9 cellular contexts compared by ENCODE assay signal in genomic region chr17:8057691-8058114, GRCh38. TPM values are rescaled to one million over a fixed set of nuclear protein-coding genes. Genes with fewer than 3 reads are reported as not detected.
DNase-seq lines count a peak whose midpoint lies in the region; ATAC-seq and TF ChIP-seq lines count a peak whose summit lies in the region.
"Had no signal": no experiment of that assay in that cellular context is flagged by ENCODE, and none has a peak within 500 bp of the region (broad histone marks: within the 10 kb centered on the region; RNA-seq: fewer than 3 reads in every experiment).

No MANE protein-coding gene starts in this region.

- TF ChIP-seq CTCF in HEK293 (tag by site-specific recombination; IDR thresholded peaks at IDR 0.05) (peak; percentile 73), WI38 (IDR thresholded peaks at IDR 0.05; ENCODE audit: low read depth, low read length) (peak; percentile 61), liver (IDR thresholded peaks at IDR 0.05; ENCODE audit: low read depth, low read length, missing input control) (peak; percentile 87)

- H3K36me3 Mint-ChIP-seq in CD4-positive, alpha-beta memory T cell = no peaks in the 10 kb centered on the region

- H3K9me3 Mint-ChIP-seq in CD4-positive, alpha-beta memory T cell = peaks cover 0 to 3% (median 0%) of the 10 kb centered on the region in 8 donors

- TF ChIP-seq RAD21 in liver (IDR thresholded peaks at IDR 0.05) = peak; percentile 93 to 96

- H3K4me3 Mint-ChIP-seq in CD4-positive, alpha-beta memory T cell = no peak overlapping the region

- H3K9me3 ChIP-seq in CD4-positive, alpha-beta memory T cell (ENCODE audit: control insufficient read depth in 1 of 2, low read length in 2 of 2) = no peaks in the 10 kb centered on the region
- no peaks in the 10 kb centered on the region for H3K9me3 ChIP-seq in HEK293 (ENCODE audit: control insufficient read depth, insufficient read depth, low read depth, low read length)
- H3K9me3 ChIP-seq in liver (ENCODE audit: control insufficient read depth in 4 of 4, low read length in 3 of 4) = no peaks in the 10 kb centered on the region
- H3K9me3 ChIP-seq: SJSA1 had no signal

- H3K4me3 ChIP-seq in CD4-positive, alpha-beta memory T cell (ENCODE audit: low read length in 2 of 2) = no peak overlapping the region
- H3K4me3 ChIP-seq in HEK293 (ENCODE audit: low read depth, low read length) (no peak overlapping the region), WI38 (ENCODE audit: low read depth, low read length) (no peak overlapping the region), liver (ENCODE audit: low read depth in 1 of 3, low read length in 3 of 3) (no peak overlapping the region)
- H3K4me3 ChIP-seq: SJSA1 had no signal

- no peak for ATAC-seq in GM21381 (IDR thresholded peaks at IDR 0.05; ENCODE audit: unreplicated experiment)

- DNase-seq in CD4-positive, alpha-beta memory T cell = peak; percentile 63 to 74 (median 69)
- peak; percentile 58 for DNase-seq in NCI-H345 (lab: John Stamatoyannopoulos, UW)
- DNase-seq in effector CD4-positive, alpha-beta T cell = peak; percentile 34
- peak; percentile 12 to 73 (median 32) for DNase-seq in stimulated activated naive CD4-positive, alpha-beta T cell (lab: John Stamatoyannopoulos, UW)

- H3K9ac ChIP-seq in liver (ENCODE audit: low read depth in 1 of 2, low read length in 2 of 2) = no peak overlapping the region

- H3K4me1 Mint-ChIP-seq in CD4-positive, alpha-beta memory T cell = peaks cover 1 to 16% (median 3%) of the 10 kb centered on the region in 4 donors

- CTCF ChIA-PET in CD4-positive, alpha-beta memory T cell (lab: Charles Lee; ENCODE audit: partially characterized antibody) = interaction anchor here (0.5 to 7.9 kb wide), 19 partner anchors 10 to 750 kb away, joined by 3 to 147 read pairs (median 4); partner anchors contain the start of genes ALOXE3 and TP53
- CTCF ChIA-PET in HEK293 (lab: Yijun Ruan, JAX) = interaction anchor here (0.5 to 7.9 kb wide), 77 partner anchors 8 to 1012 kb away, joined by 3 to 214 read pairs (median 5); partner anchors contain the start of genes ALOXE3, CNTROB, CYB5D1 and GUCY2D

- H3K27me3 ChIP-seq in CD4-positive, alpha-beta memory T cell (ENCODE audit: insufficient read depth, low read length) = peaks cover 27% of the 10 kb centered on the region
- peaks cover 0 to 18% (median 5%) of the 10 kb centered on the region in 4 donors for H3K27me3 ChIP-seq in liver (ENCODE audit: control insufficient read depth in 4 of 4, insufficient read depth in 4 of 4, low read length in 3 of 4)

- POLR2A ChIA-PET in CD4-positive, alpha-beta memory T cell (lab: Charles Lee; ENCODE audit: partially characterized antibody) = interaction anchor here (0.5 to 2.2 kb wide), 6 partner anchors 68 to 238 kb away, joined by 3 to 6 read pairs (median 4); partner anchors contain the start of gene SLC25A35
- POLR2A ChIA-PET in HEK293 (lab: Yijun Ruan, JAX) = interaction anchor here (0.6 to 1.5 kb wide), 4 partner anchors 68 to 311 kb away, joined by 3 to 4 read pairs (median 4); no protein-coding TSS in a partner anchor

- H3K27me3 Mint-ChIP-seq in CD4-positive, alpha-beta memory T cell = peaks cover 31 to 32% of the 10 kb centered on the region in 2 donors

- peaks cover 7% of the 10 kb centered on the region for H3K4me1 ChIP-seq in CD4-positive, alpha-beta memory T cell (ENCODE audit: insufficient read depth, low read length)
- peaks cover 5% of the 10 kb centered on the region; the same call in 1 of the 2 replicates for H3K4me1 ChIP-seq in HEK293 (ENCODE audit: control insufficient read depth, insufficient read depth, low read length)
- H3K4me1 ChIP-seq in liver (ENCODE audit: control insufficient read depth in 4 of 4, insufficient read depth in 4 of 4, low read length in 3 of 4) = peaks cover 0 to 24% (median 16%) of the 10 kb centered on the region in 4 donors
- H3K4me1 ChIP-seq: SJSA1 had no signal

- intact Hi-C loops in CD4-positive, alpha-beta memory T cell (cut with micrococcal nuclease) = loop anchor here (1.0 to 5.0 kb wide), 6 partner anchors 16 to 235 kb away; no protein-coding TSS in a partner anchor

- H3K36me3 ChIP-seq in CD4-positive, alpha-beta memory T cell (ENCODE audit: insufficient read depth, low read length) = no peaks in the 10 kb centered on the region
- H3K36me3 ChIP-seq in HEK293 (ENCODE audit: control insufficient read depth in 2 of 2, insufficient read depth in 1 of 2, low read length in 2 of 2) (no peaks in the 10 kb centered on the region), liver (ENCODE audit: control insufficient read depth in 4 of 4, insufficient read depth in 3 of 4, low read depth in 1 of 4, low read length in 3 of 4) (no peaks in the 10 kb centered on the region)
- H3K36me3 ChIP-seq: SJSA1 had no signal

- H3K27ac ChIP-seq in CD4-positive, alpha-beta memory T cell (ENCODE audit: low read depth, low read length) = no peak overlapping the region
- H3K27ac ChIP-seq in HEK293 (ENCODE audit: extremely low read depth, low read depth, low read length) = no peak overlapping the region
- H3K27ac ChIP-seq in liver (ENCODE audit: low read depth in 1 of 2, low read length in 2 of 2) = no peak overlapping the region
- H3K27ac ChIP-seq: SJSA1 had no signal

- 4% methylated on average over 14 of the region's 14 CpGs for WGBS in liver

- H3K27ac Mint-ChIP-seq in CD4-positive, alpha-beta memory T cell = no peak overlapping the region

TF ChIP-seq in HEK293, 187 proteins besides CTCF, POLR2A, EP300 and RAD21 (continues in another document):
- TF ChIP-seq ZNF214 (tag by site-specific recombination; IDR thresholded peaks at IDR 0.05; ENCODE audit: borderline replicate concordance) (no peak), ZNF837 (tag by site-specific recombination; IDR thresholded peaks at IDR 0.05) (no peak)

TF ChIP-seq in liver, 16 proteins besides CTCF, POLR2A, EP300 and RAD21:
- TF ChIP-seq HNF4A (conservative IDR thresholded peaks at IDR 0.05) (peak in 1 of 2 donors; percentile 5), JUND (IDR thresholded peaks at IDR 0.05) (no peak), FOXA1 (IDR thresholded peaks at IDR 0.05) (no peak), ZBTB33 (IDR thresholded peaks at IDR 0.05) (no peak), NR2F2 (IDR thresholded peaks at IDR 0.05) (no peak), FOXA2 (IDR thresholded peaks at IDR 0.05) (no peak), HNF4G (IDR thresholded peaks at IDR 0.05) (no peak), YY1 (IDR thresholded peaks at IDR 0.05) (no peak)
- TF ChIP-seq, protein P1, sequence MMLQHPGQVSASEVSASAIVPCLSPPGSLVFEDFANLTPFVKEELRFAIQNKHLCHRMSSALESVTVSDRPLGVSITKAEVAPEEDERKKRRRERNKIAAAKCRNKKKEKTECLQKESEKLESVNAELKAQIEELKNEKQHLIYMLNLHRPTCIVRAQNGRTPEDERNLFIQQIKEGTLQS (IDR thresholded peaks at IDR 0.05) = no peak
- TF ChIP-seq, protein P2, sequence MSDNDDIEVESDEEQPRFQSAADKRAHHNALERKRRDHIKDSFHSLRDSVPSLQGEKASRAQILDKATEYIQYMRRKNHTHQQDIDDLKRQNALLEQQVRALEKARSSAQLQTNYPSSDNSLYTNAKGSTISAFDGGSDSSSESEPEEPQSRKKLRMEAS (IDR thresholded peaks at IDR 0.05) = peak; percentile 44

RNA-seq across cellular contexts. Expression of gene ALOX15B, which starts 18.8 kb away (rescaled TPM):
- under 1 TPM in 1 of 2 experiments, not detected in 1; 0.15 TPM for total RNA-seq in CD4-positive, alpha-beta memory T cell
- polyA plus RNA-seq in CD4-positive, alpha-beta memory T cell = not detected
- 1 to 10 TPM in 1 of 2 donors, under 1 TPM in 1; 0.92 to 1.0 TPM for total RNA-seq in liver
- polyA plus RNA-seq in liver = under 1 TPM; 0.16 to 0.19 TPM
- total RNA-seq: SJSA1 had no signal

RNA-seq across cellular contexts. Expression of gene ALOX12B, which starts 29.8 kb away (rescaled TPM):
- under 1 TPM in 1 of 2 experiments, not detected in 1; 0.44 TPM for total RNA-seq in CD4-positive, alpha-beta memory T cell
- polyA plus RNA-seq in CD4-positive, alpha-beta memory T cell = under 1 TPM in 1 of 2 donors, not detected in 1; 0.79 TPM
- not detected for total RNA-seq in liver
- polyA plus RNA-seq in liver = not detected
- total RNA-seq: SJSA1 had no signal

RNA-seq across cellular contexts. Expression of gene GUCY2D, which starts 55.3 kb away (rescaled TPM):
- total RNA-seq in CD4-positive, alpha-beta memory T cell = not detected
- under 1 TPM; 0.18 TPM for polyA plus RNA-seq in CD4-positive, alpha-beta memory T cell
- under 1 TPM in 1 of 2 donors, not detected in 1; 0.09 TPM for total RNA-seq in liver
- under 1 TPM in 1 of 2 donors, not detected in 1; 0.14 TPM for polyA plus RNA-seq in liver
- total RNA-seq: SJSA1 had no signal
